In genomic region chr1:24714859-24715520, GRCh38 we compare ENCODE assay signal across 13 cellular contexts. TPM values are rescaled to one million over a fixed set of nuclear protein-coding genes. Genes with fewer than 3 reads are reported as not detected.
A peak's percentile ranks its signal among the peaks of the same experiment; 100 is the strongest.
DNase-seq lines count a peak whose midpoint lies in the region; ATAC-seq and TF ChIP-seq lines count a peak whose summit lies in the region.
"Had no signal": no experiment of that assay in that cellular context is flagged by ENCODE, and none has a peak within 500 bp of the region (broad histone marks: within the 10 kb centered on the region; RNA-seq: fewer than 3 reads in every experiment).

No MANE protein-coding gene starts in this region.

- ATAC-seq in activated CD4-positive, CD25-positive, alpha-beta regulatory T cell treated with anti-CD3 and anti-CD28 coated beads, Interleukin-2, amount 50 U/mL, for 24 hours, result peak; percentile 44 to 48
- ATAC-seq in activated T-helper 17 cell treated with anti-CD3 and anti-CD28 coated beads, Interleukin-2, amount 50 U/mL, for 72 hours (replicated peaks), result peak; percentile 90
- ATAC-seq in GM18505 (IDR thresholded peaks at IDR 0.05; ENCODE audit: unreplicated experiment) (no peak), HG03097 (IDR thresholded peaks at IDR 0.05; ENCODE audit: low FRiP score, unreplicated experiment) (no peak)
- ATAC-seq: naive thymus-derived CD8-positive, alpha-beta T cell had no signal

- DNase-seq in activated CD4-positive, CD25-positive, alpha-beta regulatory T cell (lab: John Stamatoyannopoulos, UW), result no peak
- DNase-seq in globus pallidus (ENCODE audit: low spot score), result peak; percentile 99
- peak; percentile 27 to 38 for DNase-seq in stimulated activated CD8-positive, alpha-beta memory T cell treated with anti-CD3 and anti-CD28 coated beads, Interleukin-15, amount 100 ng/mL, for 48 hours (ENCODE audit: low read depth in 2 of 2)
- DNase-seq in cortex of kidney (lab: John Stamatoyannopoulos, UW), result no peak
- DNase-seq: activated naive CD8-positive, alpha-beta T cell treated with anti-CD3 and anti-CD28 coated beads, Interleukin-2, amount 10 ng/mL, durations not matched to agents 7 days and 5 days; heart right ventricle; KBM-7; naive thymus-derived CD8-positive, alpha-beta T cell; NCI-H526 had no signal

- H3K4me1 Mint-ChIP-seq in activated T-helper 17 cell treated with anti-CD3 and anti-CD28 coated beads, Interleukin-2, amount 50 U/mL, for 72 hours, result peaks cover 6% of the 10 kb centered on the region

- TF ChIP-seq POLR2A in GM18505 (IDR thresholded peaks at IDR 0.05; ENCODE audit: borderline replicate concordance, extremely low read depth, insufficient read depth, insufficient read length), result no peak

- H3K27ac Mint-ChIP-seq in activated T-helper 17 cell treated with anti-CD3 and anti-CD28 coated beads, Interleukin-2, amount 50 U/mL, for 72 hours, result peak overlapping the region; percentile 49
- H3K27ac Mint-ChIP-seq: activated naive CD8-positive, alpha-beta T cell treated with anti-CD3 and anti-CD28 coated beads, Interleukin-2, amount 10 ng/mL, durations not matched to agents 7 days and 5 days had no signal

- H3K27me3 Mint-ChIP-seq in activated T-helper 17 cell treated with anti-CD3 and anti-CD28 coated beads, Interleukin-2, amount 50 U/mL, for 72 hours, result no peaks in the 10 kb centered on the region
- H3K27me3 Mint-ChIP-seq: activated naive CD8-positive, alpha-beta T cell treated with anti-CD3 and anti-CD28 coated beads, Interleukin-2, amount 10 ng/mL, durations not matched to agents 7 days and 5 days; naive thymus-derived CD8-positive, alpha-beta T cell had no signal

- H3K4me3 Mint-ChIP-seq in activated T-helper 17 cell treated with anti-CD3 and anti-CD28 coated beads, Interleukin-2, amount 50 U/mL, for 72 hours, result no peak overlapping the region
- H3K4me3 Mint-ChIP-seq: activated naive CD8-positive, alpha-beta T cell treated with anti-CD3 and anti-CD28 coated beads, Interleukin-2, amount 10 ng/mL, durations not matched to agents 7 days and 5 days; naive thymus-derived CD8-positive, alpha-beta T cell had no signal

- H3K36me3 Mint-ChIP-seq in activated T-helper 17 cell treated with anti-CD3 and anti-CD28 coated beads, Interleukin-2, amount 50 U/mL, for 72 hours (ENCODE audit: low read depth), result no peaks in the 10 kb centered on the region
- H3K36me3 Mint-ChIP-seq: activated naive CD8-positive, alpha-beta T cell treated with anti-CD3 and anti-CD28 coated beads, Interleukin-2, amount 10 ng/mL, durations not matched to agents 7 days and 5 days; naive thymus-derived CD8-positive, alpha-beta T cell had no signal

- no peaks in the 10 kb centered on the region for H3K9me3 Mint-ChIP-seq in activated T-helper 17 cell treated with anti-CD3 and anti-CD28 coated beads, Interleukin-2, amount 50 U/mL, for 72 hours
- H3K9me3 Mint-ChIP-seq: activated naive CD8-positive, alpha-beta T cell treated with anti-CD3 and anti-CD28 coated beads, Interleukin-2, amount 10 ng/mL, durations not matched to agents 7 days and 5 days; naive thymus-derived CD8-positive, alpha-beta T cell had no signal

RNA-seq across cellular contexts. Expression of gene CLIC4, which starts 30.3 kb away (rescaled TPM):
- total RNA-seq in activated T-helper 17 cell treated with anti-CD3 and anti-CD28 coated beads, Interleukin-2, amount 50 U/mL, for 72 hours, result 10 to 100 TPM in 1 of 2 donors, 1 to 10 TPM in 1; 8.9 to 13.8 TPM

Comparison
In these comparisons a context has a peak if more than half of its experiments do, and no peak if none do; other contexts are left out.
1. ATAC-seq: peak in activated CD4-positive, CD25-positive, alpha-beta regulatory T cell treated with anti-CD3 and anti-CD28 coated beads, Interleukin-2, amount 50 U/mL, for 24 hours (2 of 2) and activated T-helper 17 cell treated with anti-CD3 and anti-CD28 coated beads, Interleukin-2, amount 50 U/mL, for 72 hours (single experiment); none in GM18505 (single experiment) and HG03097 (single experiment).
2. DNase-seq: peak in globus pallidus (single experiment) and stimulated activated CD8-positive, alpha-beta memory T cell treated with anti-CD3 and anti-CD28 coated beads, Interleukin-15, amount 100 ng/mL, for 48 hours (2 of 2); none in activated CD4-positive, CD25-positive, alpha-beta regulatory T cell (0 of 4) and cortex of kidney (single experiment).